Comparison of ENCODE assay signal across 22 cellular contexts in the genomic region with DNA sequence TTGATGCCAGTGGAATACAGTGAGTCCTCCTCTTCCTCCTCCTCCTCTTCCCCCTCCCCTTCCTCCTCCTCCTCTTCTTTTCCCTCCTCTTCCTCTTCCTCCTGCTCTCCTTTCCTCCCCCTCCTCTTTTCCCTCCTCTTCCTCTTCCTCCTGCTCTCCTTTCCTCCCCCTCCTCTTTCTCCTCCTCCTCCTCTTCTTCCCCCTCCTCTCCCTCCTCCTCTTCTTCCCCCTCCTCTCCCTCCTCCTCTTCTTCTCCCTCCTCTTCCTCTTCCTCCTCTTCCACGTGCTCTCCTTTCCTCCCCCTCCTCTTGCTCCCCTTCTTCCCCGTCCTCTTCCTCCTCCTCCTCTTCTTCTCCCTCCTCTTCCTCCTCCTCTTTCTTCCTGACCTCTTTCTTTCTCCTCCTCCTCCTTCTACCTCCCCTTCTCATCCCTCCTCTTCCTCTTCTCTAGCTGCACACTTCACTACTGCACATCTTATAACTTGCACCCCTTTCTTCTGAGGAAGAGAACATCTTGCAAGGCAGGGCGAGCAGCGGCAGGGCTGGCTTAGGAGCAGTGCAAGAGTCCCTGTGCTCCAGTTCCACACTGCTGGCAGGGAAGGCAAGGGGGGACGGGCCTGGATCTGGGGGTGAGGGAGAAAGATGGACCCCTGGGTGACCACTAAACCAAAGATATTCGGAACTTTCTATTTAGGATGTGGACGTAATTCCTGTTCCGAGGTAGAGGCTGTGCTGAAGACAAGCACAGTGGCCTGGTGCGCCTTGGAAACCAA. TPM values are rescaled to one million over a fixed set of nuclear protein-coding genes. Genes with fewer than 3 reads are reported as not detected.
"Had no signal": no experiment of that assay in that cellular context is flagged by ENCODE, and none has a peak within 500 bp of the region (broad histone marks: within the 10 kb centered on the region; RNA-seq: fewer than 3 reads in every experiment).

No MANE protein-coding gene starts in this region.

- H3K9me3 ChIP-seq: colonic mucosa, esophagus squamous epithelium, left ventricle myocardium inferior, psoas muscle, sigmoid colon, stomach, thoracic aorta had no signal

- H3K27ac ChIP-seq: colonic mucosa, esophagus squamous epithelium, left ventricle myocardium inferior, psoas muscle, sigmoid colon, spleen, stomach, thoracic aorta had no signal

- H3K4me3 Mint-ChIP-seq: activated CD4-positive, alpha-beta T cell treated with anti-CD3 and anti-CD28 coated beads, Interleukin-2, amount 10 ng/mL, durations not matched to agents 7 days and 5 days had no signal

- H3K9me3 Mint-ChIP-seq: activated CD4-positive, alpha-beta T cell treated with anti-CD3 and anti-CD28 coated beads, Interleukin-2, amount 10 ng/mL, durations not matched to agents 7 days and 5 days had no signal

- H3K36me3 ChIP-seq: colonic mucosa, esophagus squamous epithelium, left ventricle myocardium inferior, sigmoid colon, spleen, stomach, thoracic aorta had no signal

- DNase-seq: activated CD4-positive, alpha-beta T cell treated with anti-CD3 and anti-CD28 coated beads, Interleukin-2, amount 10 ng/mL, durations not matched to agents 7 days and 5 days; activated CD4-positive, CD25-positive, alpha-beta regulatory T cell; activated CD8-positive, alpha-beta memory T cell treated with anti-CD3 and anti-CD28 coated beads, Interleukin-2, amount 50 U/mL, for 48 hours; activated naive CD4-positive, alpha-beta T cell; central memory CD4-positive, alpha-beta T cell; colonic mucosa; esophagus squamous epithelium; hippocampal formation; left ventricle myocardium inferior; mesenchymal stem cell; occipital lobe; psoas muscle; sigmoid colon; spleen; stomach had no signal

- H3K4me3 ChIP-seq: colonic mucosa, esophagus squamous epithelium, left ventricle myocardium inferior, psoas muscle, sigmoid colon, stomach, thoracic aorta had no signal

- H3K27ac Mint-ChIP-seq: activated CD4-positive, alpha-beta T cell treated with anti-CD3 and anti-CD28 coated beads, Interleukin-2, amount 10 ng/mL, durations not matched to agents 7 days and 5 days; nephron had no signal

- ATAC-seq: psoas muscle had no signal

RNA-seq across cellular contexts. Expression of a gene that starts 5.6 kb away (rescaled TPM):
- total RNA-seq: activated CD4-positive, alpha-beta T cell treated with anti-CD3 and anti-CD28 coated beads, Interleukin-2, amount 10 ng/mL, durations not matched to agents 7 days and 5 days; esophagus squamous epithelium; fibroblast of villous mesenchyme; glomerular endothelial cell; kidney epithelial cell; left ventricle myocardium inferior; occipital lobe; psoas muscle; sigmoid colon; spleen; T-helper 2 cell treated with Interferon-gamma antibody and Interleukin-4, amounts not matched to agents 100 ng/mL and 5 ng/mL, for 36 hours; urinary bladder had no signal
- polyA plus RNA-seq: psoas muscle, spleen, urinary bladder had no signal

RNA-seq across cellular contexts. Expression of a gene that starts 43.7 kb away (rescaled TPM):
- total RNA-seq: activated CD4-positive, alpha-beta T cell treated with anti-CD3 and anti-CD28 coated beads, Interleukin-2, amount 10 ng/mL, durations not matched to agents 7 days and 5 days; esophagus squamous epithelium; fibroblast of villous mesenchyme; glomerular endothelial cell; kidney epithelial cell; left ventricle myocardium inferior; occipital lobe; psoas muscle; sigmoid colon; spleen; T-helper 2 cell treated with Interferon-gamma antibody and Interleukin-4, amounts not matched to agents 100 ng/mL and 5 ng/mL, for 36 hours; thoracic aorta; urinary bladder had no signal
- polyA plus RNA-seq: urinary bladder had no signal
